Comparison of ENCODE assay signal across 38 cellular contexts in genomic region chr4:68719075-68719473, GRCh38. TPM values are rescaled to one million over a fixed set of nuclear protein-coding genes. Genes with fewer than 3 reads are reported as not detected.
"Had no signal": no experiment of that assay in that cellular context is flagged by ENCODE, and none has a peak within 500 bp of the region (broad histone marks: within the 10 kb centered on the region; RNA-seq: fewer than 3 reads in every experiment).

No MANE protein-coding gene starts in this region.

- DNase-seq: activated B cell treated with CpG ODN at 0.5 μM for 24 hours; activated CD4-positive, alpha-beta memory T cell treated with anti-CD3 and anti-CD28 coated beads for 36 hours; activated CD4-positive, alpha-beta T cell treated with anti-CD3 and anti-CD28 coated beads for 4 hours; activated CD4-positive, alpha-beta T cell treated with anti-CD3 and anti-CD28 coated beads, Interleukin-2, amount 10 ng/mL, durations not matched to agents 24 days and 14 days; activated CD4-positive, alpha-beta T cell treated with anti-CD3 and anti-CD28 coated beads, Interleukin-2, amount 50 U/mL, for 1 hour; activated CD4-positive, alpha-beta T cell treated with anti-CD3 and anti-CD28 coated beads, Interleukin-2, amount 50 U/mL, for 4 hours; activated CD4-positive, CD25-positive, alpha-beta regulatory T cell treated with anti-CD3 and anti-CD28 coated beads, Interleukin-2, amount 50 U/mL, for 72 hours; activated CD8-positive, alpha-beta memory T cell treated with anti-CD3 and anti-CD28 coated beads, Interleukin-2, amount 50 U/mL, for 4 hours; activated CD8-positive, alpha-beta T cell treated with anti-CD3 and anti-CD28 coated beads for 36 hours; activated effector memory CD4-positive, alpha-beta T cell treated with anti-CD3 and anti-CD28 coated beads, Interleukin-2, amount 50 U/mL, for 16 hours; activated gamma-delta T cell treated with Interleukin-2 at 50 U/mL for 16 hours; activated naive CD4-positive, alpha-beta T cell; activated naive CD4-positive, alpha-beta T cell treated with anti-CD3 and anti-CD28 coated beads for 36 hours; activated naive CD4-positive, alpha-beta T cell treated with anti-CD3 and anti-CD28 coated beads, Interleukin-2, amount 50 U/mL, for 16 hours; activated naive CD8-positive, alpha-beta T cell treated with anti-CD3 and anti-CD28 coated beads for 36 hours; activated T-cell treated with anti-CD3 and anti-CD28 coated beads for 4 hours; activated T-cell treated with anti-CD3 and anti-CD28 coated beads, Interleukin-2, amount 50 U/mL, for 1 hour; activated T-cell treated with anti-CD3 and anti-CD28 coated beads, Interleukin-2, amount 50 U/mL, for 4 hours; activated T-cell treated with anti-CD3 and anti-CD28 coated beads, Interleukin-2, amount 50 U/mL, for 72 hours; adrenal gland; amniotic stem cell; aorta; body of pancreas; brain microvascular endothelial cell; central memory CD4-positive, alpha-beta T cell; T-helper 1 cell; T-helper 2 cell; T-helper 9 cell had no signal

- FAIRE-seq: astrocyte, TTC549 had no signal

- H3K27me3 ChIP-seq: adrenal gland, body of pancreas, brain microvascular endothelial cell, breast epithelium had no signal

- ATAC-seq: activated CD8-positive, alpha-beta T cell treated with anti-CD3 and anti-CD28 coated beads for 36 hours; activated naive CD4-positive, alpha-beta T cell treated with anti-CD3 and anti-CD28 coated beads, Interleukin-2, amount 50 U/mL, for 72 hours; activated T-cell treated with anti-CD3 and anti-CD28 coated beads, Interleukin-2, amount 50 U/mL, for 4 hours; activated T-cell treated with anti-CD3 and anti-CD28 coated beads, Interleukin-2, amount 50 U/mL, for 72 hours; activated T-helper 17 cell treated with anti-CD3 and anti-CD28 coated beads, Interleukin-2, amount 50 U/mL, for 72 hours had no signal

- H3K27ac ChIP-seq: adrenal gland, brain microvascular endothelial cell, breast epithelium, VCaP had no signal

- H3K9me3 ChIP-seq: adrenal gland, breast epithelium had no signal

- H3K4me1 ChIP-seq: adrenal gland, breast epithelium had no signal

- H3K4me3 ChIP-seq: adrenal gland, body of pancreas, breast epithelium had no signal

- H3K36me3 ChIP-seq: adrenal gland, brain microvascular endothelial cell, breast epithelium had no signal

RNA-seq across cellular contexts. Expression of gene UGT2B15, which starts 48.6 kb away (rescaled TPM):
- total RNA-seq: activated CD4-positive, alpha-beta memory T cell treated with anti-CD3 and anti-CD28 coated beads for 36 hours; activated CD4-positive, alpha-beta T cell treated with anti-CD3 and anti-CD28 coated beads, Interleukin-2, amount 10 ng/mL, durations not matched to agents 24 days and 14 days; activated CD8-positive, alpha-beta memory T cell treated with anti-CD3 and anti-CD28 coated beads for 36 hours; activated CD8-positive, alpha-beta T cell treated with anti-CD3 and anti-CD28 coated beads for 36 hours; activated naive CD4-positive, alpha-beta T cell treated with anti-CD3 and anti-CD28 coated beads for 36 hours; activated naive CD4-positive, alpha-beta T cell treated with anti-CD3 and anti-CD28 coated beads, Interleukin-2, amount 50 U/mL, for 72 hours; activated naive CD8-positive, alpha-beta T cell treated with anti-CD3 and anti-CD28 coated beads for 36 hours; activated T-cell treated with anti-CD3 and anti-CD28 coated beads, Interleukin-2, amount 50 U/mL, for 72 hours; activated T-helper 1 cell treated with anti-CD3 and anti-CD28 coated beads, Interleukin-12 subunit alpha, Interleukin-12 subunit beta, Interleukin-2, Interleukin-4 antibody, amounts not matched to agents 30 ng/mL and 10 ng/mL and 1 ng/mL, durations not matched to agents 14 hours and 24 hours and 36 hours; activated T-helper 17 cell treated with anti-CD3 and anti-CD28 coated beads, Interleukin-2, amount 50 U/mL, for 72 hours; aorta; astrocyte; cardiac septum; cerebellum had no signal
- polyA plus RNA-seq: adrenal gland had no signal
